Comparison of ENCODE assay signal across 26 cellular contexts in genomic region chr18:79900610-79901570, GRCh38. TPM values are rescaled to one million over a fixed set of nuclear protein-coding genes. Genes with fewer than 3 reads are reported as not detected.
DNase-seq lines count a peak whose midpoint lies in the region; ATAC-seq and TF ChIP-seq lines count a peak whose summit lies in the region.
"Had no signal": no experiment of that assay in that cellular context is flagged by ENCODE, and none has a peak within 500 bp of the region (broad histone marks: within the 10 kb centered on the region; RNA-seq: fewer than 3 reads in every experiment).

No MANE protein-coding gene starts in this region.

- TF ChIP-seq CTCF in endodermal cell (conservative IDR thresholded peaks at IDR 0.05) (no peak), mucosa of descending colon (IDR thresholded peaks at IDR 0.05) (no peak), tibial artery (IDR thresholded peaks at IDR 0.05) (no peak)
- TF ChIP-seq CTCF in CD4-positive, alpha-beta T cell (IDR thresholded peaks at IDR 0.05) = no peak

- H3K4me1 Mint-ChIP-seq in activated CD4-positive, alpha-beta T cell treated with anti-CD3 and anti-CD28 coated beads, Interleukin-2, amount 10 ng/mL, durations not matched to agents 7 days and 5 days = peaks cover 4% of the 10 kb centered on the region
- H3K4me1 Mint-ChIP-seq in endodermal cell = no peaks in the 10 kb centered on the region
- no peaks in the 10 kb centered on the region for H3K4me1 Mint-ChIP-seq in CD4-positive, alpha-beta T cell (ENCODE audit: low read depth)
- H3K4me1 Mint-ChIP-seq: memory B cell had no signal

- H3K9me3 ChIP-seq in endodermal cell (ENCODE audit: control insufficient read depth, low read length) = peaks cover 28% of the 10 kb centered on the region
- peaks cover 48% of the 10 kb centered on the region for H3K9me3 ChIP-seq in mucosa of descending colon
- H3K9me3 ChIP-seq in tibial artery = peaks cover 9 to 70% (median 51%) of the 10 kb centered on the region in 3 donors
- H3K9me3 ChIP-seq in CD4-positive, alpha-beta T cell (ENCODE audit: control insufficient read depth, low read length) = peaks cover 11% of the 10 kb centered on the region
- H3K9me3 ChIP-seq: BE2C had no signal

- POLR2A ChIA-PET in activated CD4-positive, alpha-beta T cell treated with anti-CD3 and anti-CD28 coated beads, Interleukin-2, amount 10 ng/mL, durations not matched to agents 7 days and 5 days (lab: Charles Lee) = no interaction called here
- POLR2A ChIA-PET in CD4-positive, alpha-beta T cell (lab: Charles Lee) = no interaction called here

- peaks cover 19% of the 10 kb centered on the region for H3K36me3 Mint-ChIP-seq in activated CD4-positive, alpha-beta T cell treated with anti-CD3 and anti-CD28 coated beads, Interleukin-2, amount 10 ng/mL, durations not matched to agents 7 days and 5 days (ENCODE audit: low read depth)
- H3K36me3 Mint-ChIP-seq in endodermal cell (ENCODE audit: low read depth) = peaks cover 22% of the 10 kb centered on the region
- peaks cover 32% of the 10 kb centered on the region for H3K36me3 Mint-ChIP-seq in CD4-positive, alpha-beta T cell (ENCODE audit: low read depth)

- no peak overlapping the region for H3K4me3 ChIP-seq in endodermal cell (ENCODE audit: low read length)
- no peak overlapping the region for H3K4me3 ChIP-seq in mucosa of descending colon
- H3K4me3 ChIP-seq in tibial artery = no peak overlapping the region
- H3K4me3 ChIP-seq: heart right ventricle, psoas muscle, SJCRH30 had no signal

- CTCF ChIA-PET in activated CD4-positive, alpha-beta T cell treated with anti-CD3 and anti-CD28 coated beads, Interleukin-2, amount 10 ng/mL, durations not matched to agents 7 days and 5 days (lab: Charles Lee) = no interaction called here
- CTCF ChIA-PET in CD4-positive, alpha-beta T cell (lab: Charles Lee) = no interaction called here

- peaks cover 26% of the 10 kb centered on the region for H3K9me3 Mint-ChIP-seq in activated CD4-positive, alpha-beta T cell treated with anti-CD3 and anti-CD28 coated beads, Interleukin-2, amount 10 ng/mL, durations not matched to agents 7 days and 5 days
- H3K9me3 Mint-ChIP-seq in endodermal cell = peaks cover 35% of the 10 kb centered on the region
- H3K9me3 Mint-ChIP-seq in CD4-positive, alpha-beta T cell = peaks cover 6% of the 10 kb centered on the region

- no peak overlapping the region for H3K4me3 Mint-ChIP-seq in activated CD4-positive, alpha-beta T cell treated with anti-CD3 and anti-CD28 coated beads, Interleukin-2, amount 10 ng/mL, durations not matched to agents 7 days and 5 days
- H3K4me3 Mint-ChIP-seq in endodermal cell = no peak overlapping the region
- H3K4me3 Mint-ChIP-seq in CD4-positive, alpha-beta T cell = no peak overlapping the region
- H3K4me3 Mint-ChIP-seq: activated CD4-positive, alpha-beta memory T cell treated with anti-CD3 and anti-CD28 coated beads for 36 hours; activated naive CD8-positive, alpha-beta T cell treated with anti-CD3 and anti-CD28 coated beads for 36 hours; activated T-helper 17 cell treated with anti-CD3 and anti-CD28 coated beads, Interleukin-2, amount 50 U/mL, for 72 hours; immature natural killer cell; memory B cell; nephron had no signal

- peak; percentile 2 for DNase-seq in activated CD4-positive, alpha-beta T cell treated with anti-CD3 and anti-CD28 coated beads for 1 hour
- DNase-seq in activated CD4-positive, alpha-beta T cell treated with anti-CD3 and anti-CD28 coated beads, Interleukin-2, amount 10 ng/mL, durations not matched to agents 7 days and 5 days = no peak
- DNase-seq in endodermal cell (peak; percentile 31), mucosa of descending colon (no peak), tibial artery (peak; percentile 14 to 57), erythroblast (lab: John Stamatoyannopoulos, UW) (no peak), retina (no peak)
- no peak for DNase-seq in CD4-positive, alpha-beta T cell
- DNase-seq: 8988T; activated naive CD8-positive, alpha-beta T cell treated with anti-CD3 and anti-CD28 coated beads for 36 hours; BE2C; Calu3; H7; heart right ventricle; immature natural killer cell; NCI-H526 treated with DMSO at 0.1 percent for 48 hours; OCI-M1; SJCRH30; stimulated activated CD4-positive, alpha-beta T cell treated with anti-CD3 and anti-CD28 coated beads, Interleukin-12 subunit alpha, Interleukin-12 subunit beta, amount 100 ng/mL, for 4 hours; T-helper 2 cell had no signal

- H3K27ac ChIP-seq in endodermal cell (ENCODE audit: low read depth, low read length) (no peak overlapping the region), tibial artery (no peak overlapping the region)
- no peak overlapping the region for H3K27ac ChIP-seq in CD4-positive, alpha-beta T cell (ENCODE audit: low read depth, low read length)
- H3K27ac ChIP-seq: heart right ventricle, psoas muscle, SJCRH30, VCaP had no signal

- 93 to 97% methylated on average over 18 to 28 of the region's 28 CpGs for WGBS in endodermal cell (ENCODE audit: insufficient coverage in 1 of 2, insufficient read length in 1 of 2), 2 experiments

- ATAC-seq in mucosa of descending colon = peak; percentile 3
- ATAC-seq in CD4-positive, alpha-beta T cell (ENCODE audit: poor library complexity) = no peak
- ATAC-seq: activated T-helper 17 cell treated with anti-CD3 and anti-CD28 coated beads, Interleukin-2, amount 50 U/mL, for 72 hours had no signal

- H3K27me3 ChIP-seq in endodermal cell (ENCODE audit: control insufficient read depth, insufficient read depth, low read length, poor library complexity, severe bottlenecking) (no peaks in the 10 kb centered on the region), tibial artery (no peaks in the 10 kb centered on the region)
- H3K27me3 ChIP-seq in CD4-positive, alpha-beta T cell (ENCODE audit: control insufficient read depth, insufficient read depth, low read length) = no peaks in the 10 kb centered on the region
- H3K27me3 ChIP-seq: BE2C, heart right ventricle, SJCRH30 had no signal

- intact Hi-C loops in mucosa of descending colon (cut with DNase I, micrococcal nuclease) = no loop called here
- intact Hi-C loops in tibial artery (cut with DNase I; ENCODE audit: low total_unique reads) = no loop called here
- intact Hi-C loops in CD4-positive, alpha-beta T cell (cut with DNase I, micrococcal nuclease) = no loop called here

- TF ChIP-seq POLR2A in erythroblast (IDR thresholded peaks at IDR 0.05; ENCODE audit: low read length) = no peak

- H3K4me1 ChIP-seq in endodermal cell (ENCODE audit: control insufficient read depth, insufficient read depth, low read length) = no peaks in the 10 kb centered on the region
- H3K4me1 ChIP-seq in mucosa of descending colon (ENCODE audit: low read depth) = no peaks in the 10 kb centered on the region
- H3K4me1 ChIP-seq in tibial artery = no peaks in the 10 kb centered on the region
- H3K4me1 ChIP-seq: BE2C, psoas muscle, SJCRH30 had no signal

- no peak overlapping the region for H3K9ac ChIP-seq in endodermal cell (ENCODE audit: extremely low read depth, low read length, poor library complexity, severe bottlenecking)

- no peaks in the 10 kb centered on the region for H3K27me3 Mint-ChIP-seq in activated CD4-positive, alpha-beta T cell treated with anti-CD3 and anti-CD28 coated beads, Interleukin-2, amount 10 ng/mL, durations not matched to agents 7 days and 5 days
- peaks cover 7% of the 10 kb centered on the region for H3K27me3 Mint-ChIP-seq in endodermal cell (ENCODE audit: insufficient read depth)
- no peaks in the 10 kb centered on the region for H3K27me3 Mint-ChIP-seq in CD4-positive, alpha-beta T cell
- H3K27me3 Mint-ChIP-seq: activated CD4-positive, alpha-beta memory T cell treated with anti-CD3 and anti-CD28 coated beads for 36 hours; activated naive CD8-positive, alpha-beta T cell treated with anti-CD3 and anti-CD28 coated beads for 36 hours; activated T-helper 17 cell treated with anti-CD3 and anti-CD28 coated beads, Interleukin-2, amount 50 U/mL, for 72 hours; memory B cell had no signal

- H3K27ac Mint-ChIP-seq in activated CD4-positive, alpha-beta T cell treated with anti-CD3 and anti-CD28 coated beads, Interleukin-2, amount 10 ng/mL, durations not matched to agents 7 days and 5 days = no peak overlapping the region
- H3K27ac Mint-ChIP-seq in endodermal cell = no peak overlapping the region
- no peak overlapping the region for H3K27ac Mint-ChIP-seq in CD4-positive, alpha-beta T cell
- H3K27ac Mint-ChIP-seq: activated CD4-positive, alpha-beta memory T cell treated with anti-CD3 and anti-CD28 coated beads for 36 hours; activated naive CD8-positive, alpha-beta T cell treated with anti-CD3 and anti-CD28 coated beads for 36 hours; activated T-helper 17 cell treated with anti-CD3 and anti-CD28 coated beads, Interleukin-2, amount 50 U/mL, for 72 hours; immature natural killer cell; memory B cell; nephron had no signal

- H3K36me3 ChIP-seq in endodermal cell (ENCODE audit: control insufficient read depth, insufficient read depth, low read length) (peaks cover 9% of the 10 kb centered on the region), mucosa of descending colon (ENCODE audit: low read depth) (peaks cover 8% of the 10 kb centered on the region), tibial artery (peaks cover 25 to 38% (median 26%) of the 10 kb centered on the region in 3 donors)
- H3K36me3 ChIP-seq: BE2C, SJCRH30 had no signal

RNA-seq across cellular contexts. Expression of gene SLC66A2, which starts 50.6 kb away (rescaled TPM):
- total RNA-seq in activated CD4-positive, alpha-beta T cell treated with anti-CD3 and anti-CD28 coated beads, Interleukin-2, amount 10 ng/mL, durations not matched to agents 7 days and 5 days = 10 to 100 TPM; 28.3 to 34.6 TPM
- 10 to 100 TPM; 30.3 to 32.4 TPM for total RNA-seq in endodermal cell
- 16.2 TPM for polyA plus RNA-seq in endodermal cell (2013, experiment 1 of 2)
- 16.9 TPM for polyA plus RNA-seq in endodermal cell (2013, experiment 2 of 2)
- total RNA-seq in mucosa of descending colon = 10 to 100 TPM; 54.5 to 90.1 (median 68.6) TPM
- 10 to 100 TPM; 44.5 to 44.8 TPM for total RNA-seq in CD4-positive, alpha-beta T cell

Comparison
In these comparisons a context has a peak if more than half of its experiments do, and no peak if none do; other contexts are left out.
1. DNase-seq: peak in activated CD4-positive, alpha-beta T cell treated with anti-CD3 and anti-CD28 coated beads for 1 hour (single experiment), endodermal cell (single experiment) and tibial artery (2 of 2); none in activated CD4-positive, alpha-beta T cell treated with anti-CD3 and anti-CD28 coated beads, Interleukin-2, amount 10 ng/mL, durations not matched to agents 7 days and 5 days (single experiment), mucosa of descending colon (0 of 3), CD4-positive, alpha-beta T cell (0 of 10), erythroblast (0 of 2) and retina (single experiment).